27 cellular contexts compared by ENCODE assay signal in genomic region chr10:128393546-128393945, GRCh38.
"Had no signal": no experiment of that assay in that cellular context is flagged by ENCODE, and none has a peak within 500 bp of the region (broad histone marks: within the 10 kb centered on the region; RNA-seq: fewer than 3 reads in every experiment).

No MANE protein-coding gene starts in this region.

- H3K4me1 Mint-ChIP-seq: stimulated activated effector memory CD8-positive, alpha-beta T cell treated with anti-CD3 and anti-CD28 coated beads, Interleukin-12 subunit alpha, Interleukin-12 subunit beta, amount 100 ng/mL, for 72 hours; stimulated activated memory B cell treated with anti-CD40 and anti-IgM and Interleukin-4, amounts not matched to agents 10 μg/mL and 1 μg/mL and 100 μg/mL, for 72 hours; stimulated activated naive CD8-positive, alpha-beta T cell treated with anti-CD3 and anti-CD28 coated beads, Interleukin-15, amount 100 ng/mL, for 72 hours had no signal

- H3K4me1 ChIP-seq: stomach, suprapubic skin, testis, thyroid gland, tibial artery, tibial nerve, transverse colon, upper lobe of left lung, upper lobe of right lung, uterus, vagina had no signal

- H3K36me3 Mint-ChIP-seq: stimulated activated effector memory CD8-positive, alpha-beta T cell treated with anti-CD3 and anti-CD28 coated beads, Interleukin-12 subunit alpha, Interleukin-12 subunit beta, amount 100 ng/mL, for 72 hours; stimulated activated memory B cell treated with anti-CD40 and anti-IgM and Interleukin-4, amounts not matched to agents 10 μg/mL and 1 μg/mL and 100 μg/mL, for 72 hours; stimulated activated naive B cell treated with anti-CD40 and anti-IgM and Interleukin-4, amounts not matched to agents 10 μg/mL and 1 μg/mL and 100 μg/mL, for 72 hours; type B pancreatic cell had no signal

- H3K9me3 ChIP-seq: stomach, suprapubic skin, testis, thoracic aorta, thyroid gland, tibial artery, tibial nerve, transverse colon, upper lobe of left lung, upper lobe of right lung, uterus, vagina had no signal

- H3K27ac ChIP-seq: stomach, suprapubic skin, testis, thoracic aorta, thyroid gland, tibial artery, tibial nerve, transverse colon, upper lobe of left lung, upper lobe of right lung, uterus, vagina had no signal

- H3K27ac Mint-ChIP-seq: stimulated activated effector memory CD8-positive, alpha-beta T cell treated with anti-CD3 and anti-CD28 coated beads, Interleukin-12 subunit alpha, Interleukin-12 subunit beta, amount 100 ng/mL, for 72 hours; stimulated activated memory B cell treated with anti-CD40 and anti-IgM and Interleukin-4, amounts not matched to agents 10 μg/mL and 1 μg/mL and 100 μg/mL, for 72 hours; stimulated activated naive B cell treated with anti-CD40 and anti-IgM and Interleukin-4, amounts not matched to agents 10 μg/mL and 1 μg/mL and 100 μg/mL, for 72 hours; stimulated activated naive CD8-positive, alpha-beta T cell treated with anti-CD3 and anti-CD28 coated beads, Interleukin-15, amount 100 ng/mL, for 72 hours; stimulated activated naive CD8-positive, alpha-beta T cell treated with anti-CD3 and anti-CD28 coated beads, Interleukin-15, Interleukin-2, amounts not matched to agents 100 ng/mL and 50 ng/mL, for 24 hours; type B pancreatic cell had no signal

- H3K27me3 ChIP-seq: testis, thyroid gland, tibial artery, tibial nerve, transverse colon, upper lobe of left lung, upper lobe of right lung, uterus, vagina had no signal

- H3K4me3 Mint-ChIP-seq: stimulated activated effector memory CD8-positive, alpha-beta T cell treated with anti-CD3 and anti-CD28 coated beads, Interleukin-12 subunit alpha, Interleukin-12 subunit beta, amount 100 ng/mL, for 72 hours; stimulated activated memory B cell treated with anti-CD40 and anti-IgM and Interleukin-4, amounts not matched to agents 10 μg/mL and 1 μg/mL and 100 μg/mL, for 72 hours; stimulated activated naive B cell treated with anti-CD40 and anti-IgM and Interleukin-4, amounts not matched to agents 10 μg/mL and 1 μg/mL and 100 μg/mL, for 72 hours; stimulated activated naive CD8-positive, alpha-beta T cell treated with anti-CD3 and anti-CD28 coated beads, Interleukin-15, amount 100 ng/mL, for 72 hours; stimulated activated naive CD8-positive, alpha-beta T cell treated with anti-CD3 and anti-CD28 coated beads, Interleukin-15, Interleukin-2, amounts not matched to agents 100 ng/mL and 50 ng/mL, for 24 hours; type B pancreatic cell had no signal

- H3K36me3 ChIP-seq: stomach, suprapubic skin, thoracic aorta, thyroid gland, tibial artery, tibial nerve, transverse colon, upper lobe of left lung, upper lobe of right lung, uterus, vagina had no signal

- H3K27me3 Mint-ChIP-seq: stimulated activated memory B cell treated with anti-CD40 and anti-IgM and Interleukin-4, amounts not matched to agents 10 μg/mL and 1 μg/mL and 100 μg/mL, for 72 hours had no signal

- H3K4me3 ChIP-seq: stomach, suprapubic skin, testis, thoracic aorta, thyroid gland, tibial artery, tibial nerve, transverse colon, upper lobe of left lung, upper lobe of right lung, uterus, vagina had no signal

- DNase-seq: stimulated activated CD4-positive, alpha-beta T cell treated with anti-CD3 and anti-CD28 coated beads, Interleukin-2, amount 100 ng/mL, for 48 hours; stimulated activated CD4-positive, alpha-beta T cell treated with anti-CD3 and anti-CD28 coated beads, Interleukin-4, amount 100 ng/mL, for 1 hour; stimulated activated CD4-positive, alpha-beta T cell treated with anti-CD3 and anti-CD28 coated beads, Interleukin-4, amount 100 ng/mL, for 24 hours; stimulated activated CD4-positive, alpha-beta T cell treated with anti-CD3 and anti-CD28 coated beads, Interleukin-4, amount 100 ng/mL, for 4 hours; stimulated activated CD8-positive, alpha-beta memory T cell treated with anti-CD3 and anti-CD28 coated beads, Interleukin-4, amount 100 ng/mL, for 48 hours; stimulated activated naive B cell treated with anti-CD40 and anti-IgM and Interleukin-4, amounts not matched to agents 10 μg/mL and 1 μg/mL and 100 μg/mL, for 72 hours; stimulated activated naive CD4-positive, alpha-beta T cell; stimulated activated naive CD4-positive, alpha-beta T cell treated with Interleukin-2 at 50 U/mL for 16 hours; stimulated activated naive CD8-positive, alpha-beta T cell treated with anti-CD3 and anti-CD28 coated beads, Interleukin-15, amount 100 ng/mL, for 72 hours; stimulated activated naive CD8-positive, alpha-beta T cell treated with anti-CD3 and anti-CD28 coated beads, Interleukin-15, Interleukin-2, amounts not matched to agents 100 U/mL and 50 U/mL, for 24 hours; stomach; substantia nigra; testis; thyroid gland; tibial artery; transverse colon; upper lobe of left lung; upper lobe of right lung; uterus had no signal

- H3K9me3 Mint-ChIP-seq: stimulated activated effector memory CD8-positive, alpha-beta T cell treated with anti-CD3 and anti-CD28 coated beads, Interleukin-12 subunit alpha, Interleukin-12 subunit beta, amount 100 ng/mL, for 72 hours; stimulated activated memory B cell treated with anti-CD40 and anti-IgM and Interleukin-4, amounts not matched to agents 10 μg/mL and 1 μg/mL and 100 μg/mL, for 72 hours; stimulated activated naive CD8-positive, alpha-beta T cell treated with anti-CD3 and anti-CD28 coated beads, Interleukin-15, amount 100 ng/mL, for 72 hours; stimulated activated naive CD8-positive, alpha-beta T cell treated with anti-CD3 and anti-CD28 coated beads, Interleukin-15, Interleukin-2, amounts not matched to agents 100 ng/mL and 50 ng/mL, for 24 hours; type B pancreatic cell had no signal
